In genomic region chr9:114316605-114317230, GRCh38 we compare ENCODE assay signal across 1 cellular context.
TF ChIP-seq lines count a peak whose summit lies in the region.

No MANE protein-coding gene starts in this region.

TF ChIP-seq in K562, 482 proteins besides CTCF, POLR2A, EP300 and RAD21 (continued from another document):
- TF ChIP-seq ZNF280B (CRISPR knock-in tag; IDR thresholded peaks at IDR 0.05) (no peak), CC2D1A (IDR thresholded peaks at IDR 0.05) (no peak), GATA2 (CRISPR knock-in tag; IDR thresholded peaks at IDR 0.05) (no peak), HDAC2 (IDR thresholded peaks at IDR 0.05) (no peak), ZNF668 (CRISPR knock-in tag; IDR thresholded peaks at IDR 0.05) (no peak), NFATC3 (IDR thresholded peaks at IDR 0.05) (no peak), TFAM (CRISPR knock-in tag; conservative IDR thresholded peaks at IDR 0.05) (no peak), KLF6 (CRISPR knock-in tag; IDR thresholded peaks at IDR 0.05; ENCODE audit: borderline replicate concordance) (no peak)
TF ChIP-seq in K562: peak in this region for 0.
